8 cellular contexts compared by ENCODE assay signal in genomic region chr3:143002083-143002712, GRCh38.
DNase-seq lines count a peak whose midpoint lies in the region; ATAC-seq and TF ChIP-seq lines count a peak whose summit lies in the region.

No MANE protein-coding gene starts in this region.

- peak overlapping the region; percentile 93 for H3K27ac ChIP-seq in parathyroid adenoma

- TF ChIP-seq CTCF in WI38 (IDR thresholded peaks at IDR 0.05; ENCODE audit: low read depth, low read length) (no peak), parathyroid adenoma (IDR thresholded peaks at IDR 0.05) (no peak)

- peak overlapping the region; percentile 99 for H2AFZ ChIP-seq in parathyroid adenoma

- ATAC-seq in GM21737 (IDR thresholded peaks at IDR 0.05; ENCODE audit: unreplicated experiment): peak; percentile 25

- H3K9me3 ChIP-seq in parathyroid adenoma (ENCODE audit: control insufficient read depth, low read length): no peaks in the 10 kb centered on the region

- peak overlapping the region; percentile 94 for H3K4me3 ChIP-seq in WI38 (ENCODE audit: low read depth, low read length)
- peak overlapping the region; percentile 92 for H3K4me3 ChIP-seq in parathyroid adenoma (ENCODE audit: low read depth, low read length)

- peak; percentile 13 for DNase-seq in NCI-H2029 treated with DMSO at 0.1 percent for 48 hours (lab: John Stamatoyannopoulos, UW)
- no peak for DNase-seq in NCI-H2029 (lab: John Stamatoyannopoulos, UW)
- DNase-seq in KG1 (lab: John Stamatoyannopoulos, UW): peak; percentile 24
- DNase-seq in fibroblast of gingiva (ENCODE audit: low read depth): peak; percentile 44
- no peak for DNase-seq in NCI-H345 treated with DMSO at 0.1 percent for 48 hours (lab: John Stamatoyannopoulos, UW; ENCODE audit: unreplicated experiment)

- peaks cover 3% of the 10 kb centered on the region for H3K4me1 ChIP-seq in parathyroid adenoma

- H3K4me2 ChIP-seq in parathyroid adenoma (ENCODE audit: low read length): peak overlapping the region; percentile 71

- H3K79me2 ChIP-seq in parathyroid adenoma: peaks cover 44% of the 10 kb centered on the region

- peak overlapping the region; percentile 91 for H3K9ac ChIP-seq in parathyroid adenoma

- no peaks in the 10 kb centered on the region for H3K36me3 ChIP-seq in parathyroid adenoma (ENCODE audit: control insufficient read depth, insufficient read depth, low read length)

- H3K27me3 ChIP-seq in parathyroid adenoma (ENCODE audit: control insufficient read depth, insufficient read depth, low read length): no peaks in the 10 kb centered on the region

Comparison
In these comparisons a context has a peak if more than half of its experiments do, and no peak if none do; other contexts are left out.
1. DNase-seq: peak in NCI-H2029 treated with DMSO at 0.1 percent for 48 hours (single experiment), KG1 (single experiment) and fibroblast of gingiva (single experiment); none in NCI-H2029 (single experiment) and NCI-H345 treated with DMSO at 0.1 percent for 48 hours (single experiment).